12 cellular contexts compared by ENCODE assay signal in the genomic region with DNA sequence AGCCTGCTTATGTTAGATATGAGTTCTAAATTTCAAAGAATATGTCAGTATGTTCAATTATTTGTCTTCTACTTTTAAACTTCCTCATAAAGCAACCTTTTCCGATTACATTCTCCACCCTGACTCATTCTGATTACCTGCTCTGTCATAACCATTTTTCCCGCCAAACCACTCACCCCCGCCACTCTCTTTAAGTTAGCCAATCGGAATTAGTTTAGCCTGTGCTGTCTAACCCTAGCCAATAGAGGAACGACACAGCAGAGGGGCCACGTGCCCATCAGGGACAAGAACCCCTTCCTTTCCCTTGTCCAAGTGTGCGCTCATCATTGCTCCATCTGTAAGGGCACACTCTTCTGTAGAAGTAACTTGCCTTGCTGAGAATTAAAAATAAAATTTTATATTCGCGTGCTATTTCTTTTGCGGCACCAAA.
A peak's percentile ranks its signal among the peaks of the same experiment; 100 is the strongest.
DNase-seq lines count a peak whose midpoint lies in the region; ATAC-seq and TF ChIP-seq lines count a peak whose summit lies in the region.
"Had no signal": no experiment of that assay in that cellular context is flagged by ENCODE, and none has a peak within 500 bp of the region (broad histone marks: within the 10 kb centered on the region; RNA-seq: fewer than 3 reads in every experiment).

No MANE protein-coding gene starts in this region.

- ATAC-seq in HG03025 (IDR thresholded peaks at IDR 0.05; ENCODE audit: low FRiP score, unreplicated experiment) (no peak), GM18505 (IDR thresholded peaks at IDR 0.05; ENCODE audit: unreplicated experiment) (no peak), HG02610 (IDR thresholded peaks at IDR 0.05; ENCODE audit: unreplicated experiment) (no peak)
- ATAC-seq in CD8-positive, alpha-beta T cell: no peak
- ATAC-seq: naive thymus-derived CD8-positive, alpha-beta T cell had no signal

- intact Hi-C loops in Calu3 (cut with micrococcal nuclease; ENCODE audit: unreplicated experiment): no loop called here
- intact Hi-C loops in CD8-positive, alpha-beta T cell (cut with DNase I, micrococcal nuclease): no loop called here

- WGBS in mesodermal cell (ENCODE audit: insufficient coverage in 2 of 2), 2 experiments: 90 to 93% methylated on average over 4 to 5 of the region's 10 CpGs

- POLR2A ChIA-PET in CD8-positive, alpha-beta T cell (lab: Charles Lee): no interaction called here

- H3K4me3 Mint-ChIP-seq in Calu3 (ENCODE audit: low read depth, unreplicated experiment): peak overlapping the region; percentile 38
- no peak overlapping the region for H3K4me3 Mint-ChIP-seq in activated naive CD8-positive, alpha-beta T cell treated with anti-CD3 and anti-CD28 coated beads for 36 hours
- no peak overlapping the region for H3K4me3 Mint-ChIP-seq in CD8-positive, alpha-beta T cell
- H3K4me3 Mint-ChIP-seq: activated naive CD4-positive, alpha-beta T cell treated with anti-CD3 and anti-CD28 coated beads, Interleukin-2, amount 10 ng/mL, durations not matched to agents 7 days and 5 days; B cell; naive thymus-derived CD8-positive, alpha-beta T cell had no signal

- no peak for DNase-seq in Calu3
- no peak for DNase-seq in activated naive CD8-positive, alpha-beta T cell treated with anti-CD3 and anti-CD28 coated beads for 36 hours
- no peak for DNase-seq in CD8-positive, alpha-beta T cell
- DNase-seq: activated naive CD4-positive, alpha-beta T cell treated with anti-CD3 and anti-CD28 coated beads, Interleukin-2, amount 10 ng/mL, durations not matched to agents 7 days and 5 days; naive thymus-derived CD8-positive, alpha-beta T cell; NCI-H2029 treated with DMSO at 0.1 percent for 48 hours had no signal

- no peak for TF ChIP-seq POLR2A in GM18505 (IDR thresholded peaks at IDR 0.05; ENCODE audit: borderline replicate concordance, extremely low read depth, insufficient read depth, insufficient read length)

- H3K27ac Mint-ChIP-seq in Calu3 (ENCODE audit: unreplicated experiment): peak overlapping the region; percentile 99
- H3K27ac Mint-ChIP-seq in activated naive CD8-positive, alpha-beta T cell treated with anti-CD3 and anti-CD28 coated beads for 36 hours: peak overlapping the region; percentile 86
- H3K27ac Mint-ChIP-seq in CD8-positive, alpha-beta T cell: no peak overlapping the region
- H3K27ac Mint-ChIP-seq: B cell had no signal

- H3K4me1 ChIP-seq in HUES6 (ENCODE audit: control insufficient read depth, insufficient read depth, low read length) (peaks cover 16% of the 10 kb centered on the region), mesodermal cell (ENCODE audit: control insufficient read depth, insufficient read depth, low read length, poor library complexity, severe bottlenecking) (peaks cover 10% of the 10 kb centered on the region)
- H3K4me1 ChIP-seq in CD8-positive, alpha-beta T cell (ENCODE audit: insufficient read depth, low read length): no peaks in the 10 kb centered on the region

- no peaks in the 10 kb centered on the region for H3K27me3 Mint-ChIP-seq in Calu3 (ENCODE audit: unreplicated experiment)
- peaks cover 12% of the 10 kb centered on the region for H3K27me3 Mint-ChIP-seq in activated naive CD8-positive, alpha-beta T cell treated with anti-CD3 and anti-CD28 coated beads for 36 hours
- H3K27me3 Mint-ChIP-seq in CD8-positive, alpha-beta T cell (ENCODE audit: low read depth): peaks cover 12% of the 10 kb centered on the region
- H3K27me3 Mint-ChIP-seq: activated naive CD4-positive, alpha-beta T cell treated with anti-CD3 and anti-CD28 coated beads, Interleukin-2, amount 10 ng/mL, durations not matched to agents 7 days and 5 days had no signal

- H3K9me3 ChIP-seq in HUES6 (ENCODE audit: control insufficient read depth, insufficient read depth, low read depth, low read length) (peaks cover 2% of the 10 kb centered on the region; the same call in 1 of the 2 replicates), mesodermal cell (ENCODE audit: control insufficient read depth, low read length) (no peaks in the 10 kb centered on the region)
- no peaks in the 10 kb centered on the region for H3K9me3 ChIP-seq in CD8-positive, alpha-beta T cell (ENCODE audit: low read length)

- H3K27ac ChIP-seq in HUES6 (ENCODE audit: low read depth, low read length) (peak overlapping the region; percentile 75), mesodermal cell (ENCODE audit: low read depth, low read length, severe bottlenecking) (peak overlapping the region; percentile 96)
- no peak overlapping the region for H3K27ac ChIP-seq in CD8-positive, alpha-beta T cell (ENCODE audit: low read depth, low read length)

- BruUV-seq in Calu3 (replicated peaks; lab: Mats Ljungman, UMichigan): no TSS peak

- no peak overlapping the region for H3K4me3 ChIP-seq in HUES6 (ENCODE audit: low read depth, low read length)
- H3K4me3 ChIP-seq in mesodermal cell (ENCODE audit: extremely low read depth, insufficient read depth, low read length, poor library complexity, severe bottlenecking): no peak overlapping the region
- H3K4me3 ChIP-seq in CD8-positive, alpha-beta T cell (ENCODE audit: low read depth, low read length): no peak overlapping the region

- H3K9me3 Mint-ChIP-seq in Calu3 (ENCODE audit: low read depth, unreplicated experiment): peaks cover 5% of the 10 kb centered on the region
- peaks cover 3% of the 10 kb centered on the region for H3K9me3 Mint-ChIP-seq in activated naive CD8-positive, alpha-beta T cell treated with anti-CD3 and anti-CD28 coated beads for 36 hours
- H3K9me3 Mint-ChIP-seq in CD8-positive, alpha-beta T cell: no peaks in the 10 kb centered on the region
- H3K9me3 Mint-ChIP-seq: activated naive CD4-positive, alpha-beta T cell treated with anti-CD3 and anti-CD28 coated beads, Interleukin-2, amount 10 ng/mL, durations not matched to agents 7 days and 5 days; naive thymus-derived CD8-positive, alpha-beta T cell had no signal

- peak overlapping the region; percentile 45 for H3K9ac ChIP-seq in HUES6 (ENCODE audit: low read length)

- H3K36me3 ChIP-seq in HUES6 (ENCODE audit: control insufficient read depth, insufficient read depth, low read length) (no peaks in the 10 kb centered on the region), mesodermal cell (ENCODE audit: control insufficient read depth, insufficient read depth, low read length) (no peaks in the 10 kb centered on the region)
- no peaks in the 10 kb centered on the region for H3K36me3 ChIP-seq in CD8-positive, alpha-beta T cell (ENCODE audit: insufficient read depth, low read length)

- no peak for TF ChIP-seq CTCF in Calu3 (IDR thresholded peaks at IDR 0.05; ENCODE audit: unreplicated experiment)
- TF ChIP-seq CTCF in CD8-positive, alpha-beta T cell (IDR thresholded peaks at IDR 0.05): no peak

- H3K27me3 ChIP-seq in HUES6 (ENCODE audit: control insufficient read depth, insufficient read depth, low read length): no peaks in the 10 kb centered on the region
- H3K27me3 ChIP-seq in CD8-positive, alpha-beta T cell (ENCODE audit: insufficient read depth, low read length): no peaks in the 10 kb centered on the region

- CTCF ChIA-PET in Calu3 (lab: Charles Lee): interaction anchor here (0.6 kb wide), 1 partner anchor 96 kb away, joined by 6 read pairs; no protein-coding TSS in a partner anchor
- CTCF ChIA-PET in CD8-positive, alpha-beta T cell (lab: Charles Lee): no interaction called here

- peaks cover 16% of the 10 kb centered on the region for H3K36me3 Mint-ChIP-seq in Calu3 (ENCODE audit: insufficient read depth, unreplicated experiment)
- peaks cover 5% of the 10 kb centered on the region for H3K36me3 Mint-ChIP-seq in activated naive CD8-positive, alpha-beta T cell treated with anti-CD3 and anti-CD28 coated beads for 36 hours
- H3K36me3 Mint-ChIP-seq in CD8-positive, alpha-beta T cell: no peaks in the 10 kb centered on the region
- H3K36me3 Mint-ChIP-seq: activated naive CD4-positive, alpha-beta T cell treated with anti-CD3 and anti-CD28 coated beads, Interleukin-2, amount 10 ng/mL, durations not matched to agents 7 days and 5 days; naive thymus-derived CD8-positive, alpha-beta T cell had no signal

- H3K4me1 Mint-ChIP-seq in Calu3 (ENCODE audit: low read depth, unreplicated experiment): peaks cover 36% of the 10 kb centered on the region
- H3K4me1 Mint-ChIP-seq in activated naive CD8-positive, alpha-beta T cell treated with anti-CD3 and anti-CD28 coated beads for 36 hours: peaks cover 13% of the 10 kb centered on the region
- H3K4me1 Mint-ChIP-seq in CD8-positive, alpha-beta T cell (ENCODE audit: low read depth): no peaks in the 10 kb centered on the region
- H3K4me1 Mint-ChIP-seq: B cell; naive thymus-derived CD8-positive, alpha-beta T cell had no signal
